Comparison of ENCODE assay signal across 1 cellular context in genomic region chr2:241065355-241065803, GRCh38.
TF ChIP-seq lines count a peak whose summit lies in the region.

No MANE protein-coding gene starts in this region.

TF ChIP-seq in WTC11, 78 proteins besides CTCF, POLR2A, EP300 and RAD21 (continued from another document):
- TF ChIP-seq ZNF281 (CRISPR knock-in tag; IDR thresholded peaks at IDR 0.05) (no peak), ETV6 (CRISPR knock-in tag; IDR thresholded peaks at IDR 0.05) (no peak), ERG (CRISPR knock-in tag; IDR thresholded peaks at IDR 0.05) (no peak), STAT6 (CRISPR knock-in tag; conservative IDR thresholded peaks at IDR 0.05; ENCODE audit: low read depth) (no peak), ZNF263 (CRISPR knock-in tag; IDR thresholded peaks at IDR 0.05; ENCODE audit: low read depth) (no peak)
